ENCODE assay signal across 9 cellular contexts in the genomic region with DNA sequence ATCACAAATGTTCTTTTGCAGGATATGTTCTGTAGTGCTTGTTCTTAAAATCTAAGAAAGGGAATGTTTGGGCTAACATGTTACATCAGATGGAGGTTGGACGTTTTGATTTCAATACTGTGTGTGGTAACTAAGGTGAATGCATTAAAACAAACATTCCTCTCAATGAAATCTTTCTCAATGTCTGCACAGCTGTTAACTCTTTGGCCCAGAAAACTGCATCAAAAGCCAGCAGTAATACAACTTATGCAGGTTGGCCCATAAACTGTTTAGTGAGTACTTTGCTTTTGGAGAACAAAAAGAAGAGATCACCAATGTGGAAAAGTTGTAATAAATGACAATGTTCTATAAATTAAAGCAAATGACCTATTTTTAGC. TPM values are rescaled to one million over a fixed set of nuclear protein-coding genes. Genes with fewer than 3 reads are reported as not detected.
DNase-seq lines count a peak whose midpoint lies in the region; ATAC-seq and TF ChIP-seq lines count a peak whose summit lies in the region.
"Had no signal": no experiment of that assay in that cellular context is flagged by ENCODE, and none has a peak within 500 bp of the region (broad histone marks: within the 10 kb centered on the region; RNA-seq: fewer than 3 reads in every experiment).

No MANE protein-coding gene starts in this region.

- no peaks in the 10 kb centered on the region for H3K9me2 ChIP-seq in GM23248 (ENCODE audit: insufficient read depth)
- H3K9me2 ChIP-seq in PC-3 (replicated peaks; ENCODE audit: low read length) = no peaks in the 10 kb centered on the region

- WGBS in GM23248 (ENCODE audit: low coverage in 1 of 2, low lambda C conversion rate in 2 of 2, missing lambda C conversion rate in 2 of 2), 2 experiments = 46 to 58% methylated on average over 1 of the region's 1 CpG

- peaks cover 47% of the 10 kb centered on the region for H3K4me1 ChIP-seq in GM23248 (ENCODE audit: insufficient read depth)
- peaks cover 47% of the 10 kb centered on the region for H3K4me1 ChIP-seq in PC-3 (ENCODE audit: insufficient read depth, low read length)

- H3K4me2 ChIP-seq in GM23248 (ENCODE audit: unreplicated experiment) (peak overlapping the region; percentile 83), PC-3 (ENCODE audit: low read length) (peak overlapping the region; percentile 82)

- H3K4me3 ChIP-seq in GM23248 (no peak overlapping the region), PC-3 (ENCODE audit: low read length) (peak overlapping the region; percentile 52), epithelial cell of esophagus (ENCODE audit: low read length) (no peak overlapping the region)

- DNase-seq in GM23248 (peak; percentile 63), PC-3 (peak; percentile 73), epithelial cell of esophagus (ENCODE audit: low read depth) (peak; percentile 43), omental fat pad (ENCODE audit: low spot score) (no peak), hippocampal formation (lab: John Stamatoyannopoulos, UW) (no peak), NOMO-1 (lab: John Stamatoyannopoulos, UW; ENCODE audit: unreplicated experiment in 2 of 2) (no peak), globus pallidus (ENCODE audit: low spot score) (no peak)
- DNase-seq: CD8-positive, alpha-beta memory T cell had no signal

- no TSS peak for BruUV-seq in PC-3 (replicated peaks; lab: Mats Ljungman, UMichigan)

- CTCF ChIA-PET in PC-3 (lab: Charles Lee) = no interaction called here

- H3K79me2 ChIP-seq in GM23248 (ENCODE audit: insufficient read depth) (peaks cover 88% of the 10 kb centered on the region), PC-3 (ENCODE audit: low read length) (peaks cover 78% of the 10 kb centered on the region)

- POLR2A ChIA-PET in PC-3 (lab: Charles Lee; ENCODE audit: unreplicated experiment) = no interaction called here

- no peak for TF ChIP-seq CTCF in PC-3 (conservative IDR thresholded peaks at IDR 0.05; ENCODE audit: low read depth, low read length)
- TF ChIP-seq CTCF in epithelial cell of esophagus (IDR thresholded peaks at IDR 0.05; ENCODE audit: insufficient read depth, low read depth, low read length, missing control alignments) = no peak
- TF ChIP-seq CTCF in omental fat pad (IDR thresholded peaks at IDR 0.05) = no peak

- ATAC-seq in PC-3 (peak; percentile 59), omental fat pad (ENCODE audit: low FRiP score) (peak; percentile 65), GM21526 (IDR thresholded peaks at IDR 0.05; ENCODE audit: low FRiP score, unreplicated experiment) (no peak)

- H3K36me3 ChIP-seq in GM23248 (ENCODE audit: low read depth) (no peaks in the 10 kb centered on the region), PC-3 (ENCODE audit: low read depth, low read length) (peaks cover 11% of the 10 kb centered on the region)

- no peaks in the 10 kb centered on the region; the same call in 1 of the 2 replicates for H4K20me1 ChIP-seq in GM23248 (ENCODE audit: insufficient read depth)
- H4K20me1 ChIP-seq in PC-3 (ENCODE audit: low read length) = no peaks in the 10 kb centered on the region

- H3K27me3 ChIP-seq in GM23248 (replicated peaks; ENCODE audit: insufficient read depth) = no peaks in the 10 kb centered on the region
- H3K27me3 ChIP-seq in PC-3 (ENCODE audit: low read length) = no peaks in the 10 kb centered on the region

- H3K9me3 ChIP-seq in GM23248 (ENCODE audit: low read depth) (no peaks in the 10 kb centered on the region), PC-3 (ENCODE audit: low read length) (no peaks in the 10 kb centered on the region)

- in situ Hi-C loops in GM23248 (cut with MboI) = no loop called here

- H3K9ac ChIP-seq in GM23248 (peak overlapping the region; percentile 12; the same call in 1 of the 2 replicates), PC-3 (ENCODE audit: low read length) (peak overlapping the region; percentile 43)

- H2AFZ ChIP-seq in GM23248 (no peak overlapping the region), PC-3 (ENCODE audit: low read length) (no peak overlapping the region)

- H3K27ac ChIP-seq in GM23248 (peak overlapping the region; percentile 79), PC-3 (ENCODE audit: low read length) (peak overlapping the region; percentile 93)

- intact Hi-C loops in PC-3 (cut with micrococcal nuclease) = loop anchor here (1.0 kb wide), 2 partner anchors 10 to 15 kb away; no protein-coding TSS in a partner anchor

- H3F3A ChIP-seq in GM23248 (ENCODE audit: insufficient read depth) = peaks cover 45% of the 10 kb centered on the region
- H3F3A ChIP-seq in PC-3 (ENCODE audit: low read length, unreplicated experiment) = no peaks in the 10 kb centered on the region

RNA-seq across cellular contexts. Expression of gene ARSJ, which starts 18.1 kb away (rescaled TPM):
- 31.7 and 32.2 TPM in 2 replicates for total RNA-seq in GM23248 (2014; rRNA removed; shearing (Covaris generic))
- polyA plus RNA-seq in GM23248 (2016; fragmentation: Nextera tagmentation; extraction: Ambion mirVana) = 32.6 and 33.7 TPM in 2 replicates
- total RNA-seq in PC-3 (2014; rRNA removed) (16.4 and 19.1 TPM in 2 replicates), omental fat pad (10 to 100 TPM in 1 of 4 donors, 1 to 10 TPM in 3; 3.8 to 21.5 (median 7.8) TPM)
- total RNA-seq: CD8-positive, alpha-beta memory T cell had no signal

Comparison
In these comparisons a context has a peak if more than half of its experiments do, and no peak if none do; other contexts are left out.
1. DNase-seq: peak in GM23248 (single experiment), PC-3 (single experiment) and epithelial cell of esophagus (single experiment); none in omental fat pad (single experiment), hippocampal formation (0 of 2), NOMO-1 (0 of 2) and globus pallidus (single experiment).